ENCODE assay signal across 27 cellular contexts in the genomic region with DNA sequence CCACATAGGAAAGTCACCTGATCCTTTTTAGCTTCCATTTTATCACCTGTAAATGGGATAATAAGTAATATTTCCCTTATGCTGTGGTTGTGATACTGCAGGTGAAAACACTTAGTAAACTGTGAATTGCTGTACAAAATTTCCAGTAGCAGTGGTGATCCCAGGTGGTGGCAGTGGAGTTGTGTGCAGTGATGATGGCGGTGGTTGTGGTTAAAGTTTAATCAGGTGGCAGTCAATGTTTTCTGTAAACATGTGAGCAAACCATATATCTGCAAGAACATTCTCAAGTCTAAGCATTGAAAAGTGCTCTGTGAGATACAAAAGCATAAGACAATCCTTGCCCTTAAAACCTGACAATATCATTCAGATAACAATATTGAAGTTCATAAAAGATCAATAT.
"Had no signal": no experiment of that assay in that cellular context is flagged by ENCODE, and none has a peak within 500 bp of the region (broad histone marks: within the 10 kb centered on the region; RNA-seq: fewer than 3 reads in every experiment).

No MANE protein-coding gene starts in this region.

- H3K9me3 ChIP-seq: SJCRH30 had no signal

- ATAC-seq: activated CD8-positive, alpha-beta memory T cell treated with anti-CD3 and anti-CD28 coated beads, Interleukin-2, amount 10 ng/mL, durations not matched to agents 7 days and 5 days; activated naive CD4-positive, alpha-beta T cell treated with anti-CD3 and anti-CD28 coated beads, Interleukin-2, amount 50 U/mL, for 72 hours; activated naive CD8-positive, alpha-beta T cell treated with anti-CD3 and anti-CD28 coated beads, Interleukin-2, amount 50 U/mL, for 24 hours; Panc1; Right ventricle myocardium inferior; SK-N-SH treated with all-trans-retinoic acid at 6 μM for 48 hours; WTC11 had no signal

- H3K36me3 ChIP-seq: brain microvascular endothelial cell, cardiac muscle cell, SJCRH30 had no signal

- H3K4me1 ChIP-seq: SJCRH30 had no signal

- H3K9ac ChIP-seq: KMS-11 had no signal

- H3K4me3 Mint-ChIP-seq: activated CD8-positive, alpha-beta memory T cell treated with anti-CD3 and anti-CD28 coated beads, Interleukin-2, amount 10 ng/mL, durations not matched to agents 7 days and 5 days; activated naive CD8-positive, alpha-beta T cell treated with anti-CD3 and anti-CD28 coated beads, Interleukin-2, amount 50 U/mL, for 24 hours; activated T-cell treated with anti-CD3 and anti-CD28 coated beads, Interleukin-2, amount 50 U/mL, for 24 hours; WTC11 had no signal

- H3K27ac ChIP-seq: brain microvascular endothelial cell, cardiac muscle cell, KMS-11, SJCRH30 had no signal

- H3K27ac Mint-ChIP-seq: activated CD8-positive, alpha-beta memory T cell treated with anti-CD3 and anti-CD28 coated beads, Interleukin-2, amount 10 ng/mL, durations not matched to agents 7 days and 5 days; activated naive CD4-positive, alpha-beta T cell treated with anti-CD3 and anti-CD28 coated beads, Interleukin-2, amount 50 U/mL, for 72 hours; activated naive CD8-positive, alpha-beta T cell treated with anti-CD3 and anti-CD28 coated beads, Interleukin-2, amount 50 U/mL, for 24 hours; activated T-cell treated with anti-CD3 and anti-CD28 coated beads, Interleukin-2, amount 50 U/mL, for 24 hours; WTC11 had no signal

- H3K36me3 Mint-ChIP-seq: activated CD8-positive, alpha-beta memory T cell treated with anti-CD3 and anti-CD28 coated beads, Interleukin-2, amount 10 ng/mL, durations not matched to agents 7 days and 5 days had no signal

- H3K27me3 ChIP-seq: brain microvascular endothelial cell, cardiac muscle cell, SJCRH30 had no signal

- H3K4me3 ChIP-seq: cardiac muscle cell, SJCRH30 had no signal

- H3K4me2 ChIP-seq: KMS-11 had no signal

- H3K27me3 Mint-ChIP-seq: activated CD8-positive, alpha-beta memory T cell treated with anti-CD3 and anti-CD28 coated beads, Interleukin-2, amount 10 ng/mL, durations not matched to agents 7 days and 5 days; activated naive CD8-positive, alpha-beta T cell treated with anti-CD3 and anti-CD28 coated beads, Interleukin-2, amount 50 U/mL, for 24 hours; activated T-cell treated with anti-CD3 and anti-CD28 coated beads, Interleukin-2, amount 50 U/mL, for 24 hours had no signal

- DNase-seq: activated CD4-positive, alpha-beta T cell treated with anti-CD3 and anti-CD28 coated beads for 48 hours; activated CD4-positive, alpha-beta T cell treated with anti-CD3 and anti-CD28 coated beads, Interleukin-2, amount 50 U/mL, for 48 hours; activated CD4-positive, CD25-positive, alpha-beta regulatory T cell treated with anti-CD3 and anti-CD28 coated beads, Interleukin-2, amount 50 U/mL, for 72 hours; activated CD8-positive, alpha-beta memory T cell treated with anti-CD3 and anti-CD28 coated beads, Interleukin-2, amount 10 ng/mL, durations not matched to agents 7 days and 5 days; activated effector memory CD4-positive, alpha-beta T cell treated with anti-CD3 and anti-CD28 coated beads, Interleukin-2, amount 50 U/mL, for 16 hours; activated naive CD4-positive, alpha-beta T cell treated with Interleukin-2 at 50 U/mL for 16 hours; activated naive CD8-positive, alpha-beta T cell treated with anti-CD3 and anti-CD28 coated beads, Interleukin-2, amount 50 U/mL, for 24 hours; activated T-cell treated with anti-CD3 and anti-CD28 coated beads, Interleukin-2, amount 50 U/mL, for 24 hours; amniotic stem cell; brain microvascular endothelial cell; NCI-H1092; NCI-H1417; NCI-H1930; NCI-H2171; NCI-H226; NCI-H526; NCI-H774; RPMI8226; SJCRH30; SW 1271 had no signal

- H3K4me1 Mint-ChIP-seq: activated CD8-positive, alpha-beta memory T cell treated with anti-CD3 and anti-CD28 coated beads, Interleukin-2, amount 10 ng/mL, durations not matched to agents 7 days and 5 days; activated naive CD8-positive, alpha-beta T cell treated with anti-CD3 and anti-CD28 coated beads, Interleukin-2, amount 50 U/mL, for 24 hours had no signal
